In the genomic region with DNA sequence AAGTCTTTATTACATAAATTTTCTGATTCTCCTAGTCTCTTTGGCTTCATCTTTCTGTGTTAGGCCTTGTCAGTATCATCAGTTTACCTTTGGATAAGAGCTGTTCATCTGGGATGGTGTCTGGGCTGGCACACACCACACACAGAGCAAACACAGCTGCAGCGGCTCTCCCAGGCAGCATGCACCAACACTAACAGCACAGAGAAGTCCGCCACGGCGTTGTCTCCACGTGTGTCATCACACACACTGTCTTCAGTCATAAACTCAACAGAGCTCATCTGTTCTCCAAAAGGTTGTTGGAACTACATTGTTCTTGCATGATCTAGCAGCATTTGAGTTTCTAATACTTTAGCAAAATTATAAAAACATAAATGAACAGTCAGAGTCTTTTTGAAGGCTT, we compare ENCODE assay signal across 20 cellular contexts.
A peak's percentile ranks its signal among the peaks of the same experiment; 100 is the strongest.
DNase-seq lines count a peak whose midpoint lies in the region; ATAC-seq and TF ChIP-seq lines count a peak whose summit lies in the region.
"Had no signal": no experiment of that assay in that cellular context is flagged by ENCODE, and none has a peak within 500 bp of the region (broad histone marks: within the 10 kb centered on the region; RNA-seq: fewer than 3 reads in every experiment).

No MANE protein-coding gene starts in this region.

- H3K9me3 ChIP-seq in stomach = no peaks in the 10 kb centered on the region

- TF ChIP-seq POLR2A in stomach (IDR thresholded peaks at IDR 0.05) = no peak

- no peaks in the 10 kb centered on the region for H3K4me1 ChIP-seq in stomach

- no peak overlapping the region for H3K4me3 Mint-ChIP-seq in MCF 10A (ENCODE audit: unreplicated experiment)
- H3K4me3 Mint-ChIP-seq: activated naive CD8-positive, alpha-beta T cell treated with anti-CD3 and anti-CD28 coated beads, Interleukin-2, amount 50 U/mL, for 24 hours; brain; CD4-positive, alpha-beta T cell; natural killer cell; stimulated activated naive B cell treated with anti-CD40 and anti-IgM and Interleukin-4, amounts not matched to agents 10 μg/mL and 1 μg/mL and 100 μg/mL, for 72 hours had no signal

- no peaks in the 10 kb centered on the region for H3K27me3 Mint-ChIP-seq in MCF 10A (ENCODE audit: insufficient read depth, unreplicated experiment)
- H3K27me3 Mint-ChIP-seq: activated naive CD8-positive, alpha-beta T cell treated with anti-CD3 and anti-CD28 coated beads, Interleukin-2, amount 50 U/mL, for 24 hours; brain; CD4-positive, alpha-beta T cell; stimulated activated naive B cell treated with anti-CD40 and anti-IgM and Interleukin-4, amounts not matched to agents 10 μg/mL and 1 μg/mL and 100 μg/mL, for 72 hours had no signal

- peaks cover 9% of the 10 kb centered on the region for H3K4me1 Mint-ChIP-seq in MCF 10A (ENCODE audit: insufficient read depth, unreplicated experiment)
- H3K4me1 Mint-ChIP-seq: activated naive CD8-positive, alpha-beta T cell treated with anti-CD3 and anti-CD28 coated beads, Interleukin-2, amount 50 U/mL, for 24 hours; brain; natural killer cell; stimulated activated naive B cell treated with anti-CD40 and anti-IgM and Interleukin-4, amounts not matched to agents 10 μg/mL and 1 μg/mL and 100 μg/mL, for 72 hours had no signal

- TF ChIP-seq CTCF in MCF 10A (IDR thresholded peaks at IDR 0.05; ENCODE audit: unreplicated experiment) (no peak), stomach (IDR thresholded peaks at IDR 0.05) (no peak)

- no peak overlapping the region for H3K27ac ChIP-seq in stomach

- no peak for ATAC-seq in HG03039 (IDR thresholded peaks at IDR 0.05; ENCODE audit: unreplicated experiment)
- ATAC-seq: activated naive CD8-positive, alpha-beta T cell treated with anti-CD3 and anti-CD28 coated beads, Interleukin-2, amount 50 U/mL, for 24 hours; natural killer cell; stimulated activated naive B cell treated with anti-CD40 and anti-IgM and Interleukin-4, amounts not matched to agents 10 μg/mL and 1 μg/mL and 100 μg/mL, for 72 hours had no signal

- H3K9me3 Mint-ChIP-seq in MCF 10A (ENCODE audit: unreplicated experiment) = no peaks in the 10 kb centered on the region
- H3K9me3 Mint-ChIP-seq: brain had no signal

- H3K4me3 ChIP-seq in stomach = no peak overlapping the region

- no peaks in the 10 kb centered on the region for H3K36me3 Mint-ChIP-seq in MCF 10A (ENCODE audit: insufficient read depth, unreplicated experiment)
- H3K36me3 Mint-ChIP-seq: brain; natural killer cell; stimulated activated naive B cell treated with anti-CD40 and anti-IgM and Interleukin-4, amounts not matched to agents 10 μg/mL and 1 μg/mL and 100 μg/mL, for 72 hours had no signal

- intact Hi-C loops in MCF 10A (cut with micrococcal nuclease) = no loop called here
- intact Hi-C loops in stomach (cut with DNase I; ENCODE audit: low total_unique reads) = no loop called here

- H3K27ac Mint-ChIP-seq in MCF 10A (ENCODE audit: low read depth, unreplicated experiment) = no peak overlapping the region
- H3K27ac Mint-ChIP-seq: activated naive CD8-positive, alpha-beta T cell treated with anti-CD3 and anti-CD28 coated beads, Interleukin-2, amount 50 U/mL, for 24 hours; brain; CD4-positive, alpha-beta T cell; natural killer cell; stimulated activated naive B cell treated with anti-CD40 and anti-IgM and Interleukin-4, amounts not matched to agents 10 μg/mL and 1 μg/mL and 100 μg/mL, for 72 hours had no signal

- no peak for TF ChIP-seq EP300 in stomach (IDR thresholded peaks at IDR 0.05)

- no peaks in the 10 kb centered on the region for H3K27me3 ChIP-seq in stomach

- 46 to 59% (median 47%) methylated on average over 5 of the region's 5 CpGs for WGBS in stomach, 5 donors

- POLR2A ChIA-PET in MCF 10A (lab: Yijun Ruan, JAX) = interaction anchor here (0.6 to 0.7 kb wide), 2 partner anchors 28 to 1420 kb away, joined by 3 to 4 read pairs; no protein-coding TSS in a partner anchor

- no TSS peak for BruUV-seq in MCF 10A (replicated peaks; lab: Mats Ljungman, UMichigan)

- DNase-seq in DMS153 (lab: John Stamatoyannopoulos, UW) (peak; percentile 78), LHCN-M2 (ENCODE audit: low read depth) (peak; percentile 23), NCI-H774 (lab: John Stamatoyannopoulos, UW) (peak; percentile 9), glomerular visceral epithelial cell (ENCODE audit: extremely low spot score) (peak; percentile 3), MCF 10A (ENCODE audit: unreplicated experiment) (no peak), stomach (no peak)
- DNase-seq: activated CD4-positive, alpha-beta T cell treated with anti-CD3 and anti-CD28 coated beads, Interleukin-2, amount 50 U/mL, for 48 hours; activated effector memory CD4-positive, alpha-beta T cell treated with Interleukin-2 at 50 U/mL for 16 hours; activated naive CD8-positive, alpha-beta T cell treated with anti-CD3 and anti-CD28 coated beads, Interleukin-2, amount 50 U/mL, for 24 hours; CD4-positive, alpha-beta T cell; DMS79; effector memory CD4-positive, alpha-beta T cell; natural killer cell; NCI-H187; NCI-H526 treated with DMSO at 0.1 percent for 48 hours; posterior cingulate gyrus; stimulated activated CD4-positive, alpha-beta T cell treated with anti-CD3 and anti-CD28 coated beads, Interleukin-2, amount 100 ng/mL, for 24 hours; stimulated activated naive B cell treated with anti-CD40 and anti-IgM and Interleukin-4, amounts not matched to agents 10 μg/mL and 1 μg/mL and 100 μg/mL, for 72 hours had no signal

- CTCF ChIA-PET in MCF 10A (lab: Yijun Ruan, JAX) = interaction anchor here (0.7 to 3.0 kb wide), 4 partner anchors 17 to 118 kb away, joined by 3 to 11 read pairs (median 3); no protein-coding TSS in a partner anchor

- H3K36me3 ChIP-seq in stomach = no peaks in the 10 kb centered on the region

Comparison
In these comparisons a context has a peak if more than half of its experiments do, and no peak if none do; other contexts are left out.
1. DNase-seq: peak in DMS153 (single experiment), LHCN-M2 (single experiment), NCI-H774 (single experiment) and glomerular visceral epithelial cell (single experiment); none in MCF 10A (single experiment) and stomach (single experiment).